In genomic region chr7:50775231-50775630, GRCh38 we compare ENCODE assay signal across 23 cellular contexts.
"Had no signal": no experiment of that assay in that cellular context is flagged by ENCODE, and none has a peak within 500 bp of the region (broad histone marks: within the 10 kb centered on the region; RNA-seq: fewer than 3 reads in every experiment).

No MANE protein-coding gene starts in this region.

- H3K9me3 Mint-ChIP-seq: natural killer cell had no signal

- H3K27ac ChIP-seq: esophagus muscularis mucosa, foreskin keratinocyte, heart right ventricle, left lung, lower lobe of right lung, right lobe of liver, stomach, thyroid gland, VCaP had no signal

- H3K4me1 Mint-ChIP-seq: activated naive CD4-positive, alpha-beta T cell treated with anti-CD3 and anti-CD28 coated beads, Interleukin-2, amount 10 ng/mL, durations not matched to agents 7 days and 5 days; natural killer cell had no signal

- H3K9me3 ChIP-seq: esophagus muscularis mucosa, left lung, lower lobe of right lung, right lobe of liver, stomach, thyroid gland had no signal

- H3K27ac Mint-ChIP-seq: activated naive CD4-positive, alpha-beta T cell treated with anti-CD3 and anti-CD28 coated beads, Interleukin-2, amount 10 ng/mL, durations not matched to agents 7 days and 5 days; activated T-helper 1 cell treated with anti-CD3 and anti-CD28 coated beads, Interleukin-12 subunit alpha, Interleukin-12 subunit beta, Interleukin-2, Interleukin-4 antibody, amounts not matched to agents 30 ng/mL and 10 ng/mL and 1 ng/mL, durations not matched to agents 14 hours and 24 hours and 36 hours; natural killer cell had no signal

- DNase-seq: activated CD4-positive, alpha-beta T cell treated with anti-CD3 and anti-CD28 coated beads for 48 hours; activated CD4-positive, alpha-beta T cell treated with anti-CD3 and anti-CD28 coated beads, Interleukin-2, amount 50 U/mL, for 48 hours; activated CD8-positive, alpha-beta memory T cell treated with anti-CD3 and anti-CD28 coated beads, Interleukin-2, amount 50 U/mL, for 4 hours; activated effector memory CD4-positive, alpha-beta T cell treated with anti-CD3 and anti-CD28 coated beads, Interleukin-2, amount 50 U/mL, for 16 hours; activated naive CD4-positive, alpha-beta T cell treated with anti-CD3 and anti-CD28 coated beads, Interleukin-2, amount 10 ng/mL, durations not matched to agents 7 days and 5 days; activated T-cell treated with anti-CD3 and anti-CD28 coated beads, Interleukin-2, amount 50 U/mL, for 1 hour; amniotic stem cell; central memory CD4-positive, alpha-beta T cell; foreskin keratinocyte; heart right ventricle; left lung; lower lobe of right lung; mesenchymal stem cell; natural killer cell; right lobe of liver; stimulated activated CD4-positive, alpha-beta T cell treated with anti-CD3 and anti-CD28 coated beads, Interleukin-4, amount 100 ng/mL, for 1 hour; stomach; T-helper 1 cell; thyroid gland had no signal

- H3K4me3 ChIP-seq: esophagus muscularis mucosa, heart right ventricle, left lung, lower lobe of right lung, right lobe of liver, stomach, thyroid gland had no signal

- H3K4me1 ChIP-seq: foreskin keratinocyte, thyroid gland had no signal

- H3K36me3 Mint-ChIP-seq: natural killer cell had no signal

- H3K36me3 ChIP-seq: left lung, lower lobe of right lung, right lobe of liver, stomach, thyroid gland had no signal

- H3K4me3 Mint-ChIP-seq: activated naive CD4-positive, alpha-beta T cell treated with anti-CD3 and anti-CD28 coated beads, Interleukin-2, amount 10 ng/mL, durations not matched to agents 7 days and 5 days; activated T-helper 1 cell treated with anti-CD3 and anti-CD28 coated beads, Interleukin-12 subunit alpha, Interleukin-12 subunit beta, Interleukin-2, Interleukin-4 antibody, amounts not matched to agents 30 ng/mL and 10 ng/mL and 1 ng/mL, durations not matched to agents 14 hours and 24 hours and 36 hours; natural killer cell had no signal

- H3K27me3 ChIP-seq: esophagus muscularis mucosa, foreskin keratinocyte, heart right ventricle, left lung, right lobe of liver, stomach, thyroid gland had no signal

- ATAC-seq: activated CD4-positive, CD25-positive, alpha-beta regulatory T cell treated with anti-CD3 and anti-CD28 coated beads, Interleukin-2, amount 50 U/mL, for 24 hours; foreskin keratinocyte; heart right ventricle; left lung; lower lobe of right lung; natural killer cell; right lobe of liver had no signal
